1 cellular context compared by ENCODE assay signal in the genomic region with DNA sequence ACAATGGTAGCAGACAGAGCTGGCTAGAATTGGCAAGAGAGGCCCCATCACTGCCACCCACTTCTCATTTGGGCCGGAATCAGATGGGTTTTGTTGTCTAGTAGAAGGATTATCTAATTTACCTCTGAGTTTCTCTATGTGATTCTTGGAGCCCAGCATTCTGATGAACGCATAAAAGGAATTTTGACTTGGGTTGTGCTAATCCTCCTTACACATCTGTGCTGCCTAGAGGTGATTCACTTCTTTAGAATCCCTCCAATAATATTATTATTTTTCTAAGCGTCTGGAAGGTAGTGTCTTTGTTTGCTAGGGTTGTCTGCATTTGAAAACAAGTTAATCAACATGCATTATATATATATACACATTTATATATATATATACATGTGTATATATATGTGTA.
TF ChIP-seq lines count a peak whose summit lies in the region.

No MANE protein-coding gene starts in this region.

TF ChIP-seq in K562, 482 proteins besides CTCF, POLR2A, EP300 and RAD21:
- TF ChIP-seq HMBOX1 (IDR thresholded peaks at IDR 0.05): no peak
